Comparison of ENCODE assay signal across 1 cellular context in genomic region chr10:43408710-43409384, GRCh38.
TF ChIP-seq lines count a peak whose summit lies in the region.

A gene with protein sequence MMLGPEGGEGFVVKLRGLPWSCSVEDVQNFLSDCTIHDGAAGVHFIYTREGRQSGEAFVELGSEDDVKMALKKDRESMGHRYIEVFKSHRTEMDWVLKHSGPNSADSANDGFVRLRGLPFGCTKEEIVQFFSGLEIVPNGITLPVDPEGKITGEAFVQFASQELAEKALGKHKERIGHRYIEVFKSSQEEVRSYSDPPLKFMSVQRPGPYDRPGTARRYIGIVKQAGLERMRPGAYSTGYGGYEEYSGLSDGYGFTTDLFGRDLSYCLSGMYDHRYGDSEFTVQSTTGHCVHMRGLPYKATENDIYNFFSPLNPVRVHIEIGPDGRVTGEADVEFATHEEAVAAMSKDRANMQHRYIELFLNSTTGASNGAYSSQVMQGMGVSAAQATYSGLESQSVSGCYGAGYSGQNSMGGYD (minus strand): TSS chr10:43409186. CDS start chr10:43387884, 21,302 bp downstream.

TF ChIP-seq in Ishikawa, 13 proteins besides CTCF, POLR2A, EP300 and RAD21 (continued from another document):
- TF ChIP-seq FOXM1 (IDR thresholded peaks at IDR 0.05; ENCODE audit: borderline replicate concordance, low read depth) (no peak), CEBPB (IDR thresholded peaks at IDR 0.05) (no peak)
